Comparison of ENCODE assay signal across 21 cellular contexts in the genomic region with DNA sequence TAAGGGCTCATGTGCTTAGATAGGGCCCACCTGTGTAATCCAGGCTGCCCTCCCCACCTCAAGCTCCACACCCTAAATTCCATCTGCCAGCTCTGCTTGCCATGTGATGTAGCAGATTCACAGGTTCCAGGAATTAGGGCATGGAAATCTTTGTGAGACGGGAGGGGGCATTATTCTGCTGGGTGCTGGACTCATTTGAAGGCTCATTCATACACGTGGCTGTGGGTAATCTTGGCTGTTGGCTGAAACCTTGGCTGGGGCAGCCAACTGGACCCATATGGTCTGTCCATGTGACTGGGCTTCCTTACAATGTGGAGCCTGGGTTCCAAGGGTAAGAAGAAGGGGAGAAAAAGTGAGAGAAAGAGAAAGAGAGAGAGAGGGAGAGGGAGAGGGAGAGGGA.
"Had no signal": no experiment of that assay in that cellular context is flagged by ENCODE, and none has a peak within 500 bp of the region (broad histone marks: within the 10 kb centered on the region; RNA-seq: fewer than 3 reads in every experiment).

No MANE protein-coding gene starts in this region.

- H3K4me3 ChIP-seq: colonic mucosa, left ventricle myocardium inferior, psoas muscle, sigmoid colon, skin epidermis, stomach, thoracic aorta, transverse colon had no signal

- DNase-seq: colonic mucosa; dermis blood vessel endothelial cell; effector CD4-positive, alpha-beta T cell; endodermal cell; erythroblast; foreskin melanocyte; hippocampal formation; left ventricle myocardium inferior; mesendoderm; naive thymus-derived CD4-positive, alpha-beta T cell; nephron progenitor cell; psoas muscle; retina; sigmoid colon; stimulated activated naive CD4-positive, alpha-beta T cell; stomach; substantia nigra; transverse colon had no signal

- H3K36me3 ChIP-seq: colonic mucosa, left ventricle myocardium inferior, neutrophil, sigmoid colon, stomach, thoracic aorta, transverse colon had no signal

- ATAC-seq: naive thymus-derived CD4-positive, alpha-beta T cell; psoas muscle had no signal

- H3K36me3 Mint-ChIP-seq: naive thymus-derived CD4-positive, alpha-beta T cell had no signal

- H3K9me3 Mint-ChIP-seq: nephron progenitor cell had no signal

- H3K27me3 ChIP-seq: colonic mucosa, sigmoid colon, stomach, transverse colon had no signal

- H3K27ac Mint-ChIP-seq: endodermal cell; naive thymus-derived CD4-positive, alpha-beta T cell; nephron progenitor cell had no signal

- H3K9me3 ChIP-seq: colonic mucosa, neutrophil, psoas muscle, sigmoid colon, thoracic aorta, transverse colon had no signal

- H3K27ac ChIP-seq: colonic mucosa, left ventricle myocardium inferior, neutrophil, psoas muscle, sigmoid colon, skin epidermis, stomach, thoracic aorta, transverse colon had no signal

- H3K4me3 Mint-ChIP-seq: endodermal cell; naive thymus-derived CD4-positive, alpha-beta T cell; nephron progenitor cell had no signal

- H3K4me1 ChIP-seq: colonic mucosa, left ventricle myocardium inferior, psoas muscle, sigmoid colon, stomach had no signal

- H3K4me1 Mint-ChIP-seq: endodermal cell had no signal
